ENCODE assay signal across 24 cellular contexts in genomic region chr13:25222740-25223139, GRCh38. TPM values are rescaled to one million over a fixed set of nuclear protein-coding genes. Genes with fewer than 3 reads are reported as not detected.
DNase-seq lines count a peak whose midpoint lies in the region; ATAC-seq and TF ChIP-seq lines count a peak whose summit lies in the region.
"Had no signal": no experiment of that assay in that cellular context is flagged by ENCODE, and none has a peak within 500 bp of the region (broad histone marks: within the 10 kb centered on the region; RNA-seq: fewer than 3 reads in every experiment).

No MANE protein-coding gene starts in this region.

- no peaks in the 10 kb centered on the region for H3K4me1 Mint-ChIP-seq in osteocyte (ENCODE audit: unreplicated experiment)

- no peak overlapping the region for H3K4me3 Mint-ChIP-seq in osteocyte (ENCODE audit: unreplicated experiment)
- H3K4me3 Mint-ChIP-seq: CD4-positive, alpha-beta T cell; CD8-positive, alpha-beta memory T cell; H9 had no signal

- no peak overlapping the region for H3K27ac ChIP-seq in coronary artery
- H3K27ac ChIP-seq: A549; BLaER1 treated with 17β-estradiol and CSF1 and Interleukin-3, amounts not matched to agents 10 nM and 100 nM had no signal

- ATAC-seq in GM21447 (IDR thresholded peaks at IDR 0.05; ENCODE audit: unreplicated experiment) (no peak), GM21786 (IDR thresholded peaks at IDR 0.05; ENCODE audit: unreplicated experiment) (no peak)
- ATAC-seq: A549, GM12878, HCT116 had no signal

- no peaks in the 10 kb centered on the region for H3K36me3 Mint-ChIP-seq in osteocyte (ENCODE audit: unreplicated experiment)
- H3K36me3 Mint-ChIP-seq: CD14-positive monocyte had no signal

- no peak for TF ChIP-seq CTCF in coronary artery (IDR thresholded peaks at IDR 0.05)
- TF ChIP-seq CTCF in osteocyte (IDR thresholded peaks at IDR 0.05) = no peak

- DNase-seq in coronary artery (ENCODE audit: low spot score) = peak; percentile 31
- peak; percentile 39 for DNase-seq in mesenteric fat pad (ENCODE audit: low spot score)
- peak; percentile 67 for DNase-seq in osteocyte (ENCODE audit: extremely low spot score, unreplicated experiment)
- no peak for DNase-seq in stimulated activated naive CD4-positive, alpha-beta T cell treated with Interleukin-2 at 50 U/mL for 16 hours (lab: John Stamatoyannopoulos, UW)
- DNase-seq in T-helper 2 cell = no peak
- DNase-seq: 8988T; ACHN; AML-193; BE2C; CD4-positive, alpha-beta T cell; CD8-positive, alpha-beta memory T cell; DMS 273 treated with DMSO at 0.1 percent for 48 hours; DMS79; EL; GDM1; H9 had no signal

- no peak overlapping the region for H3K4me3 ChIP-seq in coronary artery
- H3K4me3 ChIP-seq: A549; BLaER1 treated with 17β-estradiol and CSF1 and Interleukin-3, amounts not matched to agents 10 nM and 100 nM; GM12878 had no signal

- peaks cover 57% of the 10 kb centered on the region for H3K27me3 Mint-ChIP-seq in osteocyte (ENCODE audit: unreplicated experiment)

- no peak overlapping the region for H3K27ac Mint-ChIP-seq in osteocyte (ENCODE audit: unreplicated experiment)
- H3K27ac Mint-ChIP-seq: CD14-positive monocyte; CD4-positive, alpha-beta T cell; CD8-positive, alpha-beta memory T cell had no signal

- no peaks in the 10 kb centered on the region for H3K9me3 Mint-ChIP-seq in osteocyte (ENCODE audit: unreplicated experiment)
- H3K9me3 Mint-ChIP-seq: CD4-positive, alpha-beta T cell; CD8-positive, alpha-beta memory T cell; H9 had no signal

RNA-seq across cellular contexts. Expression of gene AMER2, which starts 50.7 kb away (rescaled TPM):
- total RNA-seq in mesenteric fat pad (0.03 TPM), osteocyte (not detected in 2 replicates)
- total RNA-seq: CD4-positive, alpha-beta T cell; CD8-positive, alpha-beta memory T cell; H4 had no signal

Comparison
In these comparisons a context has a peak if more than half of its experiments do, and no peak if none do; other contexts are left out.
1. DNase-seq: peak in coronary artery (single experiment), mesenteric fat pad (single experiment) and osteocyte (single experiment); none in stimulated activated naive CD4-positive, alpha-beta T cell treated with Interleukin-2 at 50 U/mL for 16 hours (single experiment) and T-helper 2 cell (0 of 5).